Comparison of ENCODE assay signal across 8 cellular contexts in genomic region chr16:57530104-57530522, GRCh38. TPM values are rescaled to one million over a fixed set of nuclear protein-coding genes. Genes with fewer than 3 reads are reported as not detected.
DNase-seq lines count a peak whose midpoint lies in the region; ATAC-seq, FAIRE-seq and TF ChIP-seq lines count a peak whose summit lies in the region.

No MANE protein-coding gene starts in this region.

- H3K27me3 Mint-ChIP-seq in T-helper 17 cell (no peaks in the 10 kb centered on the region), astrocyte (ENCODE audit: low read depth, unreplicated experiment) (peaks cover 14% of the 10 kb centered on the region)

- H3K4me3 ChIP-seq in astrocyte (ENCODE audit: insufficient read depth, low read depth, low read length), result peak overlapping the region; percentile 11
- H3K4me3 ChIP-seq in lower lobe of right lung, result no peak overlapping the region

- H3K36me3 Mint-ChIP-seq in T-helper 17 cell (ENCODE audit: low read depth), result no peaks in the 10 kb centered on the region
- H3K36me3 Mint-ChIP-seq in astrocyte (ENCODE audit: low read depth, unreplicated experiment), result peaks cover 4% of the 10 kb centered on the region

- no peak overlapping the region for H3K27ac ChIP-seq in astrocyte (ENCODE audit: low read depth, low read length)
- peak overlapping the region; percentile 41 for H3K27ac ChIP-seq in lower lobe of right lung

- ATAC-seq in GM18907 (IDR thresholded peaks at IDR 0.05; ENCODE audit: unreplicated experiment) (peak; percentile 53), HG03095 (IDR thresholded peaks at IDR 0.05; ENCODE audit: unreplicated experiment) (peak; percentile 69), T-helper 17 cell (peak; percentile 86), lower lobe of right lung (peak; percentile 25 to 37)

- H3K4me1 Mint-ChIP-seq in T-helper 17 cell, result peaks cover 52% of the 10 kb centered on the region
- peaks cover 44% of the 10 kb centered on the region for H3K4me1 Mint-ChIP-seq in astrocyte (ENCODE audit: low read depth, unreplicated experiment)

- peaks cover 9% of the 10 kb centered on the region for H3K9me3 Mint-ChIP-seq in astrocyte (ENCODE audit: unreplicated experiment)

- intact Hi-C loops in lower lobe of right lung (cut with DNase I), result no loop called here

- H3K9me3 ChIP-seq in T-helper 17 cell (ENCODE audit: control insufficient read depth, low read length, poor library complexity, severe bottlenecking), result no peaks in the 10 kb centered on the region
- no peaks in the 10 kb centered on the region for H3K9me3 ChIP-seq in astrocyte (ENCODE audit: insufficient read depth, low read depth, low read length)
- H3K9me3 ChIP-seq in lower lobe of right lung, result no peaks in the 10 kb centered on the region

- H4K20me1 ChIP-seq in astrocyte (ENCODE audit: insufficient read depth, low read length), result peaks cover 24% of the 10 kb centered on the region

- DNase-seq in T-helper 17 cell (peak; percentile 33 to 48 (median 35)), astrocyte (ENCODE audit: low read depth) (peak; percentile 64), lower lobe of right lung (peak; percentile 48), NCI-H526 (lab: John Stamatoyannopoulos, UW) (no peak), amygdala (lab: John Stamatoyannopoulos, UW) (no peak)
- peak; percentile 52 to 65 for DNase-seq in stimulated activated CD8-positive, alpha-beta memory T cell treated with anti-CD3 and anti-CD28 coated beads, Interleukin-4, amount 100 ng/mL, for 4 hours (ENCODE audit: low read depth in 2 of 2, low spot score in 1 of 2)

- peak overlapping the region; percentile 90 for H3K4me3 Mint-ChIP-seq in T-helper 17 cell
- H3K4me3 Mint-ChIP-seq in astrocyte (ENCODE audit: unreplicated experiment), result peak overlapping the region; percentile 54

- FAIRE-seq in astrocyte (lab: Jason Lieb, UNC), result no peak

- H3K27ac Mint-ChIP-seq in T-helper 17 cell, result peak overlapping the region; percentile 99
- peak overlapping the region; percentile 69 for H3K27ac Mint-ChIP-seq in astrocyte (ENCODE audit: unreplicated experiment)

- no peak overlapping the region for H2AFZ ChIP-seq in astrocyte (ENCODE audit: low read depth, low read length)

- peak overlapping the region; percentile 65 for H3K4me2 ChIP-seq in astrocyte (ENCODE audit: low read length)

- H3K36me3 ChIP-seq in astrocyte (ENCODE audit: insufficient read depth, low read length) (no peaks in the 10 kb centered on the region), lower lobe of right lung (no peaks in the 10 kb centered on the region)

- H3K9ac ChIP-seq in astrocyte (ENCODE audit: low read length), result no peak overlapping the region

- H3K79me2 ChIP-seq in astrocyte (ENCODE audit: insufficient read depth, low read length), result peaks cover 19% of the 10 kb centered on the region

- TF ChIP-seq CTCF in astrocyte (IDR thresholded peaks at IDR 0.05; ENCODE audit: insufficient read depth, low read depth, low read length) (no peak), lower lobe of right lung (IDR thresholded peaks at IDR 0.05) (no peak)

- H3K27me3 ChIP-seq in astrocyte (ENCODE audit: insufficient read depth, low read length) (no peaks in the 10 kb centered on the region), lower lobe of right lung (ENCODE audit: low read depth) (no peaks in the 10 kb centered on the region)

- H3K4me1 ChIP-seq in astrocyte (ENCODE audit: insufficient read depth, low read length), result peaks cover 22% of the 10 kb centered on the region
- H3K4me1 ChIP-seq in lower lobe of right lung, result peaks cover 56% of the 10 kb centered on the region

RNA-seq across cellular contexts. Expression of gene CCDC102A, which starts 6.3 kb away (rescaled TPM):
- 1 to 10 TPM; 3.1 to 4.9 TPM for total RNA-seq in T-helper 17 cell
- total RNA-seq in astrocyte, result 7.8 and 8.8 TPM in 2 replicates
- 12.8 TPM for total RNA-seq in lower lobe of right lung

RNA-seq across cellular contexts. Expression of gene ADGRG5, which starts 12.3 kb away (rescaled TPM):
- total RNA-seq in T-helper 17 cell (1 to 10 TPM; 1.6 to 2.8 TPM), astrocyte (0.09 and 0.12 TPM in 2 replicates), lower lobe of right lung (1.4 TPM)

RNA-seq across cellular contexts. Expression of gene DOK4, which starts 43.8 kb away (rescaled TPM):
- total RNA-seq in T-helper 17 cell, result 1 to 10 TPM; 1.8 to 2.6 TPM
- 25.5 and 28.4 TPM in 2 replicates for total RNA-seq in astrocyte
- total RNA-seq in lower lobe of right lung, result 57.3 TPM

Comparison
In these comparisons a context has a peak if more than half of its experiments do, and no peak if none do; other contexts are left out.
1. ATAC-seq: peak in every context shown above with its lines; median percentile 86 in T-helper 17 cell; 69 in HG03095; 53 in GM18907; 31 in lower lobe of right lung.
2. DNase-seq: peak in T-helper 17 cell (3 of 3), astrocyte (single experiment), lower lobe of right lung (single experiment) and stimulated activated CD8-positive, alpha-beta memory T cell treated with anti-CD3 and anti-CD28 coated beads, Interleukin-4, amount 100 ng/mL, for 4 hours (2 of 2); none in NCI-H526 (0 of 2) and amygdala (0 of 56).